Comparison of ENCODE assay signal across 8 cellular contexts in the genomic region with DNA sequence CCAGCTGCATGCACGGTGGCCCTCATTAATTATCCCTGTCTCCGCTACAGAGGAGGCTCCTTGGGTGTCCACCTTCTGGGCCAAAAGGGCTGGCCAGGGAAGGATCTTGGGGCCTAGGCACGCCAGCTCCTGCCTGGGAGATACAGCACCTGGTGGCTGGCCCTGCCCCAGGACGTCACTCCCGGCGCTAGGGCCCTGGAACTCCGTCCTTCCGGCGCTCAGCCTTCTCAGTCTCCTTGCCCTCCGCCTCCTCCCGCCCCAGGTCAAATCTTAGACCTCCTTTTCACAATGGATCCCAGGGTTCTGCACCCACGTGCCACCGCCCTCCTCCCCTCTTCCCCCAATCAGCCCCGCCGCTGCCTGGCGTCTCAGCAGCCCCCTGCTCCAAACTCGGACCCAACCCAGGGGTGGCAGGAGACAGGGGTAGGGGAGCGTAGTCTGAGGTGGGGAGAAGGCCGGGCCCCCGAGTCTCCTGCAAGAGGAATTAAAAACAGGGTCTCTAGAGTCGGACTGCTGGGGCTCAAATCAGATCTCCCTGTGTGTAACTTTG. TPM values are rescaled to one million over a fixed set of nuclear protein-coding genes. Genes with fewer than 3 reads are reported as not detected.
DNase-seq lines count a peak whose midpoint lies in the region; ATAC-seq and TF ChIP-seq lines count a peak whose summit lies in the region.

No MANE protein-coding gene starts in this region.

- TF ChIP-seq EP300 in ovary (IDR thresholded peaks at IDR 0.05): no peak

- H3K27ac Mint-ChIP-seq in activated naive CD8-positive, alpha-beta T cell: peak overlapping the region; percentile 84

- H3K9me3 ChIP-seq in BE2C (no peaks in the 10 kb centered on the region), RWPE2 (ENCODE audit: severe bottlenecking) (no peaks in the 10 kb centered on the region), ovary (no peaks in the 10 kb centered on the region)

- H3K4me3 ChIP-seq in BE2C (ENCODE audit: low read depth, low read length) (peak overlapping the region; percentile 86), RWPE2 (ENCODE audit: severe bottlenecking) (peak overlapping the region; percentile 97), ovary (peak overlapping the region; percentile 69), urinary bladder (ENCODE audit: low read depth, low read length) (peak overlapping the region; percentile 73)

- intact Hi-C loops in Right ventricle myocardium inferior (cut with DNase I): loop anchor here (5.0 kb wide), 1 partner anchor 123 kb away; the partner anchor contains the start of gene RFT1
- intact Hi-C loops in ovary (cut with DNase I): loop anchor here in 1 of 4 donors (5.0 kb wide), 1 partner anchor 88 kb away; no protein-coding TSS in a partner anchor

- no peaks in the 10 kb centered on the region for H3K36me3 Mint-ChIP-seq in activated naive CD8-positive, alpha-beta T cell

- H3K36me3 ChIP-seq in BE2C: peaks cover 9% of the 10 kb centered on the region; the same call in 1 of the 2 replicates
- peaks cover 45% of the 10 kb centered on the region for H3K36me3 ChIP-seq in RWPE2 (ENCODE audit: low read depth)
- H3K36me3 ChIP-seq in ovary: no peaks in the 10 kb centered on the region
- H3K36me3 ChIP-seq in urinary bladder (ENCODE audit: insufficient read depth): no peaks in the 10 kb centered on the region

- no peaks in the 10 kb centered on the region for H3K27me3 Mint-ChIP-seq in activated naive CD8-positive, alpha-beta T cell

- H3K27ac ChIP-seq in RWPE2 (ENCODE audit: poor library complexity, severe bottlenecking) (peak overlapping the region; percentile 81), ovary (peak overlapping the region; percentile 68 to 82), urinary bladder (ENCODE audit: low read depth) (peak overlapping the region; percentile 75)

- ATAC-seq in GM19023 (IDR thresholded peaks at IDR 0.05; ENCODE audit: unreplicated experiment): peak; percentile 43
- ATAC-seq in HG03342 (IDR thresholded peaks at IDR 0.05; ENCODE audit: unreplicated experiment): peak; percentile 48
- peak; percentile 72 for ATAC-seq in RWPE2 (ENCODE audit: low read depth)
- ATAC-seq in Right ventricle myocardium inferior: peak; percentile 44

- TF ChIP-seq CTCF in BE2C (IDR thresholded peaks at IDR 0.05; ENCODE audit: low read depth, low read length): no peak
- no peak for TF ChIP-seq CTCF in RWPE2 (IDR thresholded peaks at IDR 0.05; ENCODE audit: poor library complexity, severe bottlenecking)
- TF ChIP-seq CTCF in ovary (IDR thresholded peaks at IDR 0.05): no peak

- H3K9me3 Mint-ChIP-seq in activated naive CD8-positive, alpha-beta T cell (ENCODE audit: low read depth): no peaks in the 10 kb centered on the region

- WGBS in ovary, 3 donors: 0 to 2% (median 1%) methylated on average over 21 of the region's 21 CpGs
- WGBS in urinary bladder: 1% methylated on average over 21 of the region's 21 CpGs

- TF ChIP-seq POLR2A in ovary (IDR thresholded peaks at IDR 0.05): no peak

- H3K27me3 ChIP-seq in BE2C (no peaks in the 10 kb centered on the region), RWPE2 (ENCODE audit: insufficient read depth, poor library complexity, severe bottlenecking) (no peaks in the 10 kb centered on the region), ovary (no peaks in the 10 kb centered on the region)

- peaks cover 36% of the 10 kb centered on the region for H3K4me1 Mint-ChIP-seq in activated naive CD8-positive, alpha-beta T cell (ENCODE audit: low read depth)

- H3K4me3 Mint-ChIP-seq in activated naive CD8-positive, alpha-beta T cell: peak overlapping the region; percentile 93

- H3K4me1 ChIP-seq in BE2C (peaks cover 6% of the 10 kb centered on the region; the same call in 1 of the 2 replicates), RWPE2 (ENCODE audit: insufficient read depth, poor library complexity, severe bottlenecking) (peaks cover 19% of the 10 kb centered on the region), ovary (ENCODE audit: insufficient read depth) (peaks cover 10% of the 10 kb centered on the region), urinary bladder (ENCODE audit: insufficient read depth) (peaks cover 1% of the 10 kb centered on the region)

- peak; percentile 52 for DNase-seq in BE2C
- DNase-seq in RWPE2 (ENCODE audit: low spot score): peak; percentile 80
- DNase-seq in Right ventricle myocardium inferior (ENCODE audit: missing footprints): peak; percentile 76
- DNase-seq in ovary: peak; percentile 65 to 79 (median 70)

RNA-seq across cellular contexts. Expression of gene TKT, which starts 0.9 kb away (rescaled TPM):
- 198 TPM for polyA plus RNA-seq in BE2C (2012; ENCODE audit: insufficient read depth, insufficient read length, low read depth)
- total RNA-seq in Right ventricle myocardium inferior: 48.1 TPM
- 100 to 1,000 TPM; 109 to 279 (median 230) TPM for total RNA-seq in ovary
- polyA plus RNA-seq in ovary: 100 to 1,000 TPM in 1 of 2 donors, 10 to 100 TPM in 1; 62.6 to 208 TPM
- 66.5 TPM for total RNA-seq in urinary bladder
- polyA plus RNA-seq in urinary bladder: 449 TPM

Comparison
In these comparisons a context has a peak if more than half of its experiments do, and no peak if none do; other contexts are left out.
1. Peak in every context shown above with its lines: DNase-seq, ATAC-seq, H3K4me3 ChIP-seq and H3K27ac ChIP-seq.